23 cellular contexts compared by ENCODE assay signal in the genomic region with DNA sequence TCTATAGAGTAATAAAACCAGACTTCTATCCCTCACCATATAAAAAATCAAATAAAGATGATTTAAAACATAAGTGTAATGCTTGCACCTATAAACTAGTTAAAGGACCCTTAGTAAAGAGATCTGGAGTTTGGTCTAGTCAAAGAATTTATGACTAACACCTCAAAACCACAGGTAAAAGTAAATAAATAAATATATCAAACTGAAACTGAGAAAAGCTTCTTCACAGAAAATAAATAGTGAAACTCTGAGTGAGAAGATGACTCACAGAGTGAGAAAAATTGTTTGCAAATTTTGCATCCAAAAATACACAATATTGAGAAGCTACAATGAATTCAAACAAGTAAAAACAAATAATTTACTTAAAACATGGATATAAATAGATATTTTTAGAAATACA.
DNase-seq lines count a peak whose midpoint lies in the region; ATAC-seq, FAIRE-seq and TF ChIP-seq lines count a peak whose summit lies in the region.
"Had no signal": no experiment of that assay in that cellular context is flagged by ENCODE, and none has a peak within 500 bp of the region (broad histone marks: within the 10 kb centered on the region; RNA-seq: fewer than 3 reads in every experiment).

No MANE protein-coding gene starts in this region.

- peak overlapping the region; percentile 91 for H3K27ac ChIP-seq in RWPE2 (ENCODE audit: poor library complexity, severe bottlenecking)
- no peak overlapping the region for H3K27ac ChIP-seq in uterus
- H3K27ac ChIP-seq: prostate gland had no signal

- intact Hi-C loops in uterus (cut with DNase I; ENCODE audit: low total_unique reads), result no loop called here

- H3K4me3 ChIP-seq in RWPE2 (ENCODE audit: severe bottlenecking) (no peak overlapping the region), uterus (no peak overlapping the region)
- H3K4me3 ChIP-seq: mucosa of descending colon, prostate gland had no signal

- TF ChIP-seq CTCF in RWPE2 (IDR thresholded peaks at IDR 0.05; ENCODE audit: poor library complexity, severe bottlenecking) (no peak), uterus (IDR thresholded peaks at IDR 0.05) (no peak)

- no peaks in the 10 kb centered on the region for H3K27me3 ChIP-seq in RWPE2 (ENCODE audit: insufficient read depth, poor library complexity, severe bottlenecking)
- H3K27me3 ChIP-seq in uterus, result no peaks in the 10 kb centered on the region

- ATAC-seq in GM21447 (IDR thresholded peaks at IDR 0.05; ENCODE audit: unreplicated experiment), result peak; percentile 82
- peak; percentile 80 for ATAC-seq in HG03066 (IDR thresholded peaks at IDR 0.05; ENCODE audit: low read depth, unreplicated experiment)
- ATAC-seq in RWPE2 (ENCODE audit: low read depth), result peak; percentile 41
- ATAC-seq in GM18873 (IDR thresholded peaks at IDR 0.05; ENCODE audit: low FRiP score, unreplicated experiment), result no peak
- ATAC-seq: mucosa of descending colon, T-cell had no signal

- H3K4me1 ChIP-seq in RWPE2 (ENCODE audit: insufficient read depth, poor library complexity, severe bottlenecking) (peaks cover 45% of the 10 kb centered on the region), uterus (no peaks in the 10 kb centered on the region)
- H3K4me1 ChIP-seq: prostate gland had no signal

- no peak for TF ChIP-seq POLR2A in uterus (IDR thresholded peaks at IDR 0.05)

- H3K36me3 ChIP-seq in RWPE2 (ENCODE audit: low read depth) (no peaks in the 10 kb centered on the region), uterus (no peaks in the 10 kb centered on the region)
- H3K36me3 ChIP-seq: prostate gland had no signal

- H3K9me3 ChIP-seq in RWPE2 (ENCODE audit: severe bottlenecking) (no peaks in the 10 kb centered on the region), uterus (no peaks in the 10 kb centered on the region)
- H3K9me3 ChIP-seq: mucosa of descending colon, prostate gland had no signal

- DNase-seq in GM18507 (ENCODE audit: extremely low spot score, insufficient read length, low read depth) (no peak), RWPE2 (ENCODE audit: low spot score) (no peak), D341Med (ENCODE audit: low spot score) (no peak), uterus (no peak), HK-2 (ENCODE audit: unreplicated experiment) (no peak)
- DNase-seq: activated CD4-positive, alpha-beta T cell treated with anti-CD3 and anti-CD28 coated beads, Interleukin-2, amount 10 ng/mL, durations not matched to agents 24 days and 14 days; activated effector memory CD4-positive, alpha-beta T cell treated with Interleukin-2 at 50 U/mL for 16 hours; CD4-positive, CD25-positive, alpha-beta regulatory T cell; cortex of kidney; HFFc6; Karpas-422; mucosa of descending colon; NCI-H1048; NCI-H526 treated with DMSO at 0.1 percent for 48 hours; Right ventricle myocardium superior; small intestine; stimulated activated CD4-positive, alpha-beta T cell treated with anti-CD3 and anti-CD28 coated beads, Interleukin-4, amount 100 ng/mL, for 4 hours; substantia nigra; T-cell had no signal

- peak; percentile 51 for FAIRE-seq in GM18507 (lab: Jason Lieb, UNC)
